In the genomic region with DNA sequence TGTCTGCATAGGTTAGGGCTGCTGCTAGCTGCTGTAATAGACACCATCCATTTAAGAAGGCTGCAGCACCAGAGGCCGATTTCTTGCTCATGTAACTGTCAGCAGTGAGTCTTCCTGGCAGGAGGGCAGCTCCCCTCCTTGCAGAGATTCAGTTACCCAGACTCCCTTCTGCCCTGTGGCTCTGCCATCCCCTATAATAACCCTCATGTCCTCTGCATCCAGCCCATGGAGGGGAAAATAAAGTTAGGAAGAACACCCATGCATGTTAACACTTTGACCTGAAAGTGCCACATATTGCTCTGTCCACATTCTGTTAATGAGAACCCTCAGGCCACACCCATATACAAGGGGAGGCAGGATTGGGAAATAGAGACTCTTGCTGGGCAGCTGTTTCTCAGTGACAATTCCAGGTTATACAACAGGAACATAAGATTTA, we compare ENCODE assay signal across 1 cellular context.
TF ChIP-seq lines count a peak whose summit lies in the region.

No MANE protein-coding gene starts in this region.

TF ChIP-seq in Ishikawa, 13 proteins besides CTCF, POLR2A, EP300 and RAD21 (continued from another document):
- TF ChIP-seq, protein P1, sequence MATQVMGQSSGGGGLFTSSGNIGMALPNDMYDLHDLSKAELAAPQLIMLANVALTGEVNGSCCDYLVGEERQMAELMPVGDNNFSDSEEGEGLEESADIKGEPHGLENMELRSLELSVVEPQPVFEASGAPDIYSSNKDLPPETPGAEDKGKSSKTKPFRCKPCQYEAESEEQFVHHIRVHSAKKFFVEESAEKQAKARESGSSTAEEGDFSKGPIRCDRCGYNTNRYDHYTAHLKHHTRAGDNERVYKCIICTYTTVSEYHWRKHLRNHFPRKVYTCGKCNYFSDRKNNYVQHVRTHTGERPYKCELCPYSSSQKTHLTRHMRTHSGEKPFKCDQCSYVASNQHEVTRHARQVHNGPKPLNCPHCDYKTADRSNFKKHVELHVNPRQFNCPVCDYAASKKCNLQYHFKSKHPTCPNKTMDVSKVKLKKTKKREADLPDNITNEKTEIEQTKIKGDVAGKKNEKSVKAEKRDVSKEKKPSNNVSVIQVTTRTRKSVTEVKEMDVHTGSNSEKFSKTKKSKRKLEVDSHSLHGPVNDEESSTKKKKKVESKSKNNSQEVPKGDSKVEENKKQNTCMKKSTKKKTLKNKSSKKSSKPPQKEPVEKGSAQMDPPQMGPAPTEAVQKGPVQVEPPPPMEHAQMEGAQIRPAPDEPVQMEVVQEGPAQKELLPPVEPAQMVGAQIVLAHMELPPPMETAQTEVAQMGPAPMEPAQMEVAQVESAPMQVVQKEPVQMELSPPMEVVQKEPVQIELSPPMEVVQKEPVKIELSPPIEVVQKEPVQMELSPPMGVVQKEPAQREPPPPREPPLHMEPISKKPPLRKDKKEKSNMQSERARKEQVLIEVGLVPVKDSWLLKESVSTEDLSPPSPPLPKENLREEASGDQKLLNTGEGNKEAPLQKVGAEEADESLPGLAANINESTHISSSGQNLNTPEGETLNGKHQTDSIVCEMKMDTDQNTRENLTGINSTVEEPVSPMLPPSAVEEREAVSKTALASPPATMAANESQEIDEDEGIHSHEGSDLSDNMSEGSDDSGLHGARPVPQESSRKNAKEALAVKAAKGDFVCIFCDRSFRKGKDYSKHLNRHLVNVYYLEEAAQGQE (IDR thresholded peaks at IDR 0.05; ENCODE audit: low read depth), result no peak
- TF ChIP-seq, protein P2, sequence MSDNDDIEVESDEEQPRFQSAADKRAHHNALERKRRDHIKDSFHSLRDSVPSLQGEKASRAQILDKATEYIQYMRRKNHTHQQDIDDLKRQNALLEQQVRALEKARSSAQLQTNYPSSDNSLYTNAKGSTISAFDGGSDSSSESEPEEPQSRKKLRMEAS (IDR thresholded peaks at IDR 0.05), result no peak
